In the genomic region with DNA sequence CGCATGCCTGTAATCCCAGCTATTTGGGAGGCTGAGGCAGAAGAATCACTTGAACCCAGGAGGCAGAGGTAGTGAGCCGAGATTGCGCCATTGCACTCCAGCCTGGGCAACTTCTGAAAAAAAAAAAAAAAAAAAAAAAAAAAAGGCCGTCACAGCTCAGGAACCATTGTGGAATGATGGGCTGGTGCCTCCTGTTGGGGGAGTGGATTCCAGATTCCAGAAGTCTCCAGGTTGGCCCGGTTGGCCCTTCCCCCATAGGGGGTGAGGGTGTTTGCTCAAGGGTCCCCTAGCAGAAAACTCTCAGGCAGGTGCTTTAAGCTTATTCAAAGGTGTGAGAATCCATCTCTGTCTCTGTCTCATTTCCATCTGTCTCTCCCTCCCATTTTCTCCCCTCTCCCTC, we compare ENCODE assay signal across 33 cellular contexts. TPM values are rescaled to one million over a fixed set of nuclear protein-coding genes. Genes with fewer than 3 reads are reported as not detected.
"Had no signal": no experiment of that assay in that cellular context is flagged by ENCODE, and none has a peak within 500 bp of the region (broad histone marks: within the 10 kb centered on the region; RNA-seq: fewer than 3 reads in every experiment).

No MANE protein-coding gene starts in this region.

- H3K4me2 ChIP-seq: PC-9 had no signal

- H3K27ac ChIP-seq: brain microvascular endothelial cell, PC-9, VCaP had no signal

- DNase-seq: activated B cell treated with CpG ODN at 0.5 μM for 24 hours; activated CD4-positive, alpha-beta memory T cell treated with anti-CD3 and anti-CD28 coated beads for 36 hours; activated CD4-positive, alpha-beta T cell treated with anti-CD3 and anti-CD28 coated beads for 4 hours; activated CD4-positive, alpha-beta T cell treated with anti-CD3 and anti-CD28 coated beads, Interleukin-2, amount 50 U/mL, for 1 hour; activated CD4-positive, CD25-positive, alpha-beta regulatory T cell treated with anti-CD3 and anti-CD28 coated beads, Interleukin-2, amount 50 U/mL, for 72 hours; activated CD8-positive, alpha-beta memory T cell treated with anti-CD3 and anti-CD28 coated beads, Interleukin-2, amount 10 ng/mL, durations not matched to agents 7 days and 5 days; activated CD8-positive, alpha-beta memory T cell treated with anti-CD3 and anti-CD28 coated beads, Interleukin-2, amount 50 U/mL, for 48 hours; activated effector memory CD4-positive, alpha-beta T cell treated with Interleukin-2 at 50 U/mL for 16 hours; activated naive CD4-positive, alpha-beta T cell treated with anti-CD3 and anti-CD28 coated beads, Interleukin-2, amount 10 ng/mL, durations not matched to agents 7 days and 5 days; activated naive CD8-positive, alpha-beta T cell treated with anti-CD3 and anti-CD28 coated beads, Interleukin-2, amount 50 U/mL, for 24 hours; activated T-cell treated with anti-CD3 and anti-CD28 coated beads, Interleukin-2, amount 50 U/mL, for 48 hours; amniotic stem cell; aorta; brain microvascular endothelial cell; central memory CD4-positive, alpha-beta T cell; NCI-H1105; NCI-H1417 treated with DMSO at 0.1 percent for 48 hours; NCI-H187 treated with DMSO at 0.1 percent for 48 hours; NCI-H2081; NCI-H510A; NCI-H526; NCI-H748 treated with DMSO at 0.1 percent for 48 hours; NK-92 treated with Interleukin-12 subunit alpha and Interleukin-12 subunit beta, amount 100 ng/mL, for 24 hours; PC-9; Right ventricle myocardium superior; SW 1271; T-helper 1 cell; T-helper 2 cell; T-helper 9 cell had no signal

- H3K4me3 Mint-ChIP-seq: activated B cell treated with CpG ODN at 0.5 μM for 24 hours; activated CD4-positive, alpha-beta memory T cell treated with anti-CD3 and anti-CD28 coated beads for 36 hours; activated CD8-positive, alpha-beta memory T cell treated with anti-CD3 and anti-CD28 coated beads, Interleukin-2, amount 10 ng/mL, durations not matched to agents 7 days and 5 days; activated naive CD4-positive, alpha-beta T cell treated with anti-CD3 and anti-CD28 coated beads, Interleukin-2, amount 10 ng/mL, durations not matched to agents 7 days and 5 days; activated naive CD8-positive, alpha-beta T cell; activated naive CD8-positive, alpha-beta T cell treated with anti-CD3 and anti-CD28 coated beads, Interleukin-2, amount 50 U/mL, for 24 hours had no signal

- H3K27ac Mint-ChIP-seq: activated B cell treated with CpG ODN at 0.5 μM for 24 hours; activated CD4-positive, alpha-beta memory T cell treated with anti-CD3 and anti-CD28 coated beads for 36 hours; activated CD8-positive, alpha-beta memory T cell treated with anti-CD3 and anti-CD28 coated beads, Interleukin-2, amount 10 ng/mL, durations not matched to agents 7 days and 5 days; activated naive CD4-positive, alpha-beta T cell treated with anti-CD3 and anti-CD28 coated beads, Interleukin-2, amount 10 ng/mL, durations not matched to agents 7 days and 5 days; activated naive CD8-positive, alpha-beta T cell; activated naive CD8-positive, alpha-beta T cell treated with anti-CD3 and anti-CD28 coated beads, Interleukin-2, amount 50 U/mL, for 24 hours had no signal

- H3K27me3 Mint-ChIP-seq: activated B cell treated with CpG ODN at 0.5 μM for 24 hours; activated CD4-positive, alpha-beta memory T cell treated with anti-CD3 and anti-CD28 coated beads for 36 hours; activated CD8-positive, alpha-beta memory T cell treated with anti-CD3 and anti-CD28 coated beads, Interleukin-2, amount 10 ng/mL, durations not matched to agents 7 days and 5 days; activated naive CD4-positive, alpha-beta T cell treated with anti-CD3 and anti-CD28 coated beads, Interleukin-2, amount 10 ng/mL, durations not matched to agents 7 days and 5 days; activated naive CD8-positive, alpha-beta T cell; activated naive CD8-positive, alpha-beta T cell treated with anti-CD3 and anti-CD28 coated beads, Interleukin-2, amount 50 U/mL, for 24 hours had no signal

- H3K4me1 Mint-ChIP-seq: activated CD8-positive, alpha-beta memory T cell treated with anti-CD3 and anti-CD28 coated beads, Interleukin-2, amount 10 ng/mL, durations not matched to agents 7 days and 5 days had no signal

- H3K36me3 ChIP-seq: brain microvascular endothelial cell had no signal

- H3K27me3 ChIP-seq: brain microvascular endothelial cell had no signal

- H3K9me3 Mint-ChIP-seq: activated B cell treated with CpG ODN at 0.5 μM for 24 hours; activated CD4-positive, alpha-beta memory T cell treated with anti-CD3 and anti-CD28 coated beads for 36 hours; activated naive CD4-positive, alpha-beta T cell treated with anti-CD3 and anti-CD28 coated beads, Interleukin-2, amount 10 ng/mL, durations not matched to agents 7 days and 5 days; activated naive CD8-positive, alpha-beta T cell treated with anti-CD3 and anti-CD28 coated beads, Interleukin-2, amount 50 U/mL, for 24 hours had no signal

- H3K4me3 ChIP-seq: PC-9 had no signal

- ATAC-seq: activated CD8-positive, alpha-beta memory T cell treated with anti-CD3 and anti-CD28 coated beads, Interleukin-2, amount 10 ng/mL, durations not matched to agents 7 days and 5 days; activated naive CD8-positive, alpha-beta T cell treated with anti-CD3 and anti-CD28 coated beads, Interleukin-2, amount 50 U/mL, for 24 hours had no signal

- H3K36me3 Mint-ChIP-seq: activated CD8-positive, alpha-beta memory T cell treated with anti-CD3 and anti-CD28 coated beads, Interleukin-2, amount 10 ng/mL, durations not matched to agents 7 days and 5 days; activated naive CD4-positive, alpha-beta T cell treated with anti-CD3 and anti-CD28 coated beads, Interleukin-2, amount 10 ng/mL, durations not matched to agents 7 days and 5 days; activated naive CD8-positive, alpha-beta T cell had no signal

RNA-seq across cellular contexts. Expression of a gene that starts 58.9 kb away (rescaled TPM):
- total RNA-seq: activated B cell treated with CpG ODN at 0.5 μM for 24 hours; activated CD4-positive, alpha-beta memory T cell treated with anti-CD3 and anti-CD28 coated beads for 36 hours; activated CD8-positive, alpha-beta memory T cell treated with anti-CD3 and anti-CD28 coated beads, Interleukin-2, amount 10 ng/mL, durations not matched to agents 7 days and 5 days; MCF 10A; OCI-LY7 had no signal
